ENCODE assay signal across 1 cellular context in the genomic region with DNA sequence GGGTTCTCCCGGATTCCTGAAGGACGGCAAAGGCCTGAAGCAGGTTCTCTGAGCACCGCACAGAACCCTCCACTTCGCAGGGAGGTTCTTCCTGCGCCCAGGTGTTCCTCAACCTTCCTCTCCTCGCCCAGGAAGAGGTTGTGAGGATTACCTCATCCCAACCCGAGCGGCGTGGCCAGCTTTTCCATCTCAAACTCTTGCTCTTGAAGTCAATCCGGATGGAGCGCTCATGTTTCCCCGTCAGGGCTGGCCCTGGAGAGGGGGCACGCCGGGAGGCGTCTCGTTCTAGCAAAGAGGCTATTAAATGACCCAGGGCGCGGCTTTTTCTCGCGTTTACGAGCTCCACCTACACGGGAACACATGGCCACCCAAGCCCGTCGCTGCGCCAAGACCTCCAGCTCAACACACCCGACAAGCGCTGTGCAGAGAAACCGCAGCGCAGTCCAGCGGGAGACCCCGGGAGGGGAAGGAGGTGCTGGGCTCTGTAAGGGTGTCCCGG.
TF ChIP-seq lines count a peak whose summit lies in the region.

No MANE protein-coding gene starts in this region.

TF ChIP-seq in GM12878, 131 proteins besides CTCF, POLR2A, EP300 and RAD21 (continued from another document):
- TF ChIP-seq, protein P1, sequence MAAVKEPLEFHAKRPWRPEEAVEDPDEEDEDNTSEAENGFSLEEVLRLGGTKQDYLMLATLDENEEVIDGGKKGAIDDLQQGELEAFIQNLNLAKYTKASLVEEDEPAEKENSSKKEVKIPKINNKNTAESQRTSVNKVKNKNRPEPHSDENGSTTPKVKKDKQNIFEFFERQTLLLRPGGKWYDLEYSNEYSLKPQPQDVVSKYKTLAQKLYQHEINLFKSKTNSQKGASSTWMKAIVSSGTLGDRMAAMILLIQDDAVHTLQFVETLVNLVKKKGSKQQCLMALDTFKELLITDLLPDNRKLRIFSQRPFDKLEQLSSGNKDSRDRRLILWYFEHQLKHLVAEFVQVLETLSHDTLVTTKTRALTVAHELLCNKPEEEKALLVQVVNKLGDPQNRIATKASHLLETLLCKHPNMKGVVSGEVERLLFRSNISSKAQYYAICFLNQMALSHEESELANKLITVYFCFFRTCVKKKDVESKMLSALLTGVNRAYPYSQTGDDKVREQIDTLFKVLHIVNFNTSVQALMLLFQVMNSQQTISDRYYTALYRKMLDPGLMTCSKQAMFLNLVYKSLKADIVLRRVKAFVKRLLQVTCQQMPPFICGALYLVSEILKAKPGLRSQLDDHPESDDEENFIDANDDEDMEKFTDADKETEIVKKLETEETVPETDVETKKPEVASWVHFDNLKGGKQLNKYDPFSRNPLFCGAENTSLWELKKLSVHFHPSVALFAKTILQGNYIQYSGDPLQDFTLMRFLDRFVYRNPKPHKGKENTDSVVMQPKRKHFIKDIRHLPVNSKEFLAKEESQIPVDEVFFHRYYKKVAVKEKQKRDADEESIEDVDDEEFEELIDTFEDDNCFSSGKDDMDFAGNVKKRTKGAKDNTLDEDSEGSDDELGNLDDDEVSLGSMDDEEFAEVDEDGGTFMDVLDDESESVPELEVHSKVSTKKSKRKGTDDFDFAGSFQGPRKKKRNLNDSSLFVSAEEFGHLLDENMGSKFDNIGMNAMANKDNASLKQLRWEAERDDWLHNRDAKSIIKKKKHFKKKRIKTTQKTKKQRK (IDR thresholded peaks at IDR 0.05; ENCODE audit: low read depth, low read length) = no peak
- 0 out of 2 replicates have a peak, but pooled peaks have one; percentile 12 for TF ChIP-seq GATAD2B (conservative IDR thresholded peaks at IDR 0.05; ENCODE audit: low read depth)
- TF ChIP-seq, protein P2, sequence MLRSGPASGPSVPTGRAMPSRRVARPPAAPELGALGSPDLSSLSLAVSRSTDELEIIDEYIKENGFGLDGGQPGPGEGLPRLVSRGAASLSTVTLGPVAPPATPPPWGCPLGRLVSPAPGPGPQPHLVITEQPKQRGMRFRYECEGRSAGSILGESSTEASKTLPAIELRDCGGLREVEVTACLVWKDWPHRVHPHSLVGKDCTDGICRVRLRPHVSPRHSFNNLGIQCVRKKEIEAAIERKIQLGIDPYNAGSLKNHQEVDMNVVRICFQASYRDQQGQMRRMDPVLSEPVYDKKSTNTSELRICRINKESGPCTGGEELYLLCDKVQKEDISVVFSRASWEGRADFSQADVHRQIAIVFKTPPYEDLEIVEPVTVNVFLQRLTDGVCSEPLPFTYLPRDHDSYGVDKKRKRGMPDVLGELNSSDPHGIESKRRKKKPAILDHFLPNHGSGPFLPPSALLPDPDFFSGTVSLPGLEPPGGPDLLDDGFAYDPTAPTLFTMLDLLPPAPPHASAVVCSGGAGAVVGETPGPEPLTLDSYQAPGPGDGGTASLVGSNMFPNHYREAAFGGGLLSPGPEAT (IDR thresholded peaks at IDR 0.05; ENCODE audit: low read depth) = 0 out of 2 replicates have a peak, but pooled peaks have one; percentile 23
- TF ChIP-seq LARP7 (IDR thresholded peaks at IDR 0.05) = 0 out of 2 replicates have a peak, but pooled peaks have one; percentile 35
- peak; percentile 73 for TF ChIP-seq ATF7 (IDR thresholded peaks at IDR 0.05; ENCODE audit: low read depth)
- TF ChIP-seq MXI1 (IDR thresholded peaks at IDR 0.05; ENCODE audit: low read depth, low read length) = peak; percentile 45
- no peak for TF ChIP-seq KAT2A (conservative IDR thresholded peaks at IDR 0.05; ENCODE audit: control insufficient read depth, low read depth, low read length)
- no peak for TF ChIP-seq SMAD1 (IDR thresholded peaks at IDR 0.05; ENCODE audit: low read depth, partially characterized antibody)
- TF ChIP-seq, protein P3, sequence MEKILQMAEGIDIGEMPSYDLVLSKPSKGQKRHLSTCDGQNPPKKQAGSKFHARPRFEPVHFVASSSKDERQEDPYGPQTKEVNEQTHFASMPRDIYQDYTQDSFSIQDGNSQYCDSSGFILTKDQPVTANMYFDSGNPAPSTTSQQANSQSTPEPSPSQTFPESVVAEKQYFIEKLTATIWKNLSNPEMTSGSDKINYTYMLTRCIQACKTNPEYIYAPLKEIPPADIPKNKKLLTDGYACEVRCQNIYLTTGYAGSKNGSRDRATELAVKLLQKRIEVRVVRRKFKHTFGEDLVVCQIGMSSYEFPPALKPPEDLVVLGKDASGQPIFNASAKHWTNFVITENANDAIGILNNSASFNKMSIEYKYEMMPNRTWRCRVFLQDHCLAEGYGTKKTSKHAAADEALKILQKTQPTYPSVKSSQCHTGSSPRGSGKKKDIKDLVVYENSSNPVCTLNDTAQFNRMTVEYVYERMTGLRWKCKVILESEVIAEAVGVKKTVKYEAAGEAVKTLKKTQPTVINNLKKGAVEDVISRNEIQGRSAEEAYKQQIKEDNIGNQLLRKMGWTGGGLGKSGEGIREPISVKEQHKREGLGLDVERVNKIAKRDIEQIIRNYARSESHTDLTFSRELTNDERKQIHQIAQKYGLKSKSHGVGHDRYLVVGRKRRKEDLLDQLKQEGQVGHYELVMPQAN (conservative IDR thresholded peaks at IDR 0.05) = peak; percentile 83
- peak; percentile 35; the same call in 1 of the 2 replicates for TF ChIP-seq MTA2 (IDR thresholded peaks at IDR 0.05; ENCODE audit: low read depth)
- no peak for TF ChIP-seq MEF2B (IDR thresholded peaks at IDR 0.05; ENCODE audit: partially characterized antibody, poor library complexity, severe bottlenecking)
- peak; percentile 69; the same call in 1 of the 2 replicates for TF ChIP-seq RB1 (IDR thresholded peaks at IDR 0.05; ENCODE audit: borderline replicate concordance)
- TF ChIP-seq DPF2 (IDR thresholded peaks at IDR 0.05) = peak; percentile 19; the same call in 1 of the 2 replicates
- TF ChIP-seq RBBP5 (conservative IDR thresholded peaks at IDR 0.05) = no peak
- no peak for TF ChIP-seq TCF7 (IDR thresholded peaks at IDR 0.05; ENCODE audit: borderline replicate concordance)
- no peak for TF ChIP-seq ZNF24 (IDR thresholded peaks at IDR 0.05)
- TF ChIP-seq TARDBP (IDR thresholded peaks at IDR 0.05; ENCODE audit: borderline replicate concordance) = 0 out of 2 replicates have a peak, but pooled peaks have one; percentile 39
- TF ChIP-seq NFXL1 (IDR thresholded peaks at IDR 0.05; ENCODE audit: borderline replicate concordance) = no peak
- 0 out of 2 replicates have a peak, but pooled peaks have one; percentile 15 for TF ChIP-seq SMARCA5 (IDR thresholded peaks at IDR 0.05)
- TF ChIP-seq MYC (IDR thresholded peaks at IDR 0.05; ENCODE audit: insufficient read depth, insufficient read length, insufficient replicate concordance, low read length, severe bottlenecking) = peak; percentile 29
- TF ChIP-seq SIN3A (IDR thresholded peaks at IDR 0.05; ENCODE audit: low read depth, low read length) = peak; percentile 65
- TF ChIP-seq SPI1 (IDR thresholded peaks at IDR 0.05; ENCODE audit: borderline replicate concordance, insufficient read depth, low read depth, low read length) = no peak
